ENCODE assay signal across 1 cellular context in the genomic region with DNA sequence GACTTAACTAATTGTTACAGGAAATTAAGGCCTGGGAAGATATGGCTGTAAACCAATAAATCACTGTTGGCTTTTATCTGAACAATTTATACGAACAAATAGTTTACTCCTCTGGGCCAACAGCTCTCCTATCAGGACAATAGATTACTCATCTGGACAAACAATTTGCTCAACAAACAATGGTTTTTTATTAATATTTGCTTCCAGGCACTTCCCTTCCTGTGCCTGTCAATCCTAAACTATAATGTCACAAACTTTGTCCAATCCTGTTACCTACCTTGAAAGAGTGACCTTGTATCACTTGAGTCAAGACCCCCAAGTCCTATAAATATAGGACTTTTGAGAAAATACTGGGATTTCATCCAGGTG.
TF ChIP-seq lines count a peak whose summit lies in the region.

No MANE protein-coding gene starts in this region.

TF ChIP-seq in HepG2, 621 proteins besides CTCF, POLR2A, EP300 and RAD21 (continued from another document):
- TF ChIP-seq, protein P1, sequence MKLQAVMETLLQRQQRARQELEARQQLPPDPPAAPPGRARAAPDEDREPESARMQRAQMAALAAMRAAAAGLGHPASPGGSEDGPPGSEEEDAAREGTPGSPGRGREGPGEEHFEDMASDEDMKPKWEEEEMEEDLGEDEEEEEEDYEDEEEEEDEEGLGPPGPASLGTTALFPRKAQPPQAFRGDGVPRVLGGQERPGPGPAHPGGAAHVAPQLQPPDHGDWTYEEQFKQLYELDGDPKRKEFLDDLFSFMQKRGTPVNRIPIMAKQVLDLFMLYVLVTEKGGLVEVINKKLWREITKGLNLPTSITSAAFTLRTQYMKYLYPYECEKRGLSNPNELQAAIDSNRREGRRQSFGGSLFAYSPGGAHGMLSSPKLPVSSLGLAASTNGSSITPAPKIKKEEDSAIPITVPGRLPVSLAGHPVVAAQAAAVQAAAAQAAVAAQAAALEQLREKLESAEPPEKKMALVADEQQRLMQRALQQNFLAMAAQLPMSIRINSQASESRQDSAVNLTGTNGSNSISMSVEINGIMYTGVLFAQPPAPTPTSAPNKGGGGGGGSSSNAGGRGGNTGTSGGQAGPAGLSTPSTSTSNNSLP (IDR thresholded peaks at IDR 0.05; ENCODE audit: low read depth, low read length): peak; percentile 47; the same call in 1 of the 2 replicates
- TF ChIP-seq, protein P2, sequence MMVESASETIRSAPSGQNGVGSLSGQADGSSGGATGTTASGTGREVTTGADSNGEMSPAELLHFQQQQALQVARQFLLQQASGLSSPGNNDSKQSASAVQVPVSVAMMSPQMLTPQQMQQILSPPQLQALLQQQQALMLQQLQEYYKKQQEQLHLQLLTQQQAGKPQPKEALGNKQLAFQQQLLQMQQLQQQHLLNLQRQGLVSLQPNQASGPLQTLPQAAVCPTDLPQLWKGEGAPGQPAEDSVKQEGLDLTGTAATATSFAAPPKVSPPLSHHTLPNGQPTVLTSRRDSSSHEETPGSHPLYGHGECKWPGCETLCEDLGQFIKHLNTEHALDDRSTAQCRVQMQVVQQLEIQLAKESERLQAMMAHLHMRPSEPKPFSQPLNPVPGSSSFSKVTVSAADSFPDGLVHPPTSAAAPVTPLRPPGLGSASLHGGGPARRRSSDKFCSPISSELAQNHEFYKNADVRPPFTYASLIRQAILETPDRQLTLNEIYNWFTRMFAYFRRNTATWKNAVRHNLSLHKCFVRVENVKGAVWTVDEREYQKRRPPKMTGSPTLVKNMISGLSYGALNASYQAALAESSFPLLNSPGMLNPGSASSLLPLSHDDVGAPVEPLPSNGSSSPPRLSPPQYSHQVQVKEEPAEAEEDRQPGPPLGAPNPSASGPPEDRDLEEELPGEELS (CRISPR knock-in tag; IDR thresholded peaks at IDR 0.05): peak; percentile 80
- TF ChIP-seq RXRB (CRISPR knock-in tag; IDR thresholded peaks at IDR 0.05; ENCODE audit: borderline replicate concordance) (peak; percentile 43), YEATS4 (CRISPR knock-in tag; IDR thresholded peaks at IDR 0.05; ENCODE audit: borderline replicate concordance) (no peak), ETV5 (CRISPR knock-in tag; IDR thresholded peaks at IDR 0.05; ENCODE audit: borderline replicate concordance) (peak; percentile 55; the same call in 1 of the 2 replicates), NFIC (IDR thresholded peaks at IDR 0.05; ENCODE audit: low read length) (0 out of 2 replicates have a peak, but pooled peaks have one; percentile 21), SOX13 (IDR thresholded peaks at IDR 0.05) (peak; percentile 61), SOX13 (CRISPR knock-in tag; conservative IDR thresholded peaks at IDR 0.05 in 1 of 2, IDR thresholded peaks at IDR 0.05 in 1 of 2) (peak in 1 of 2 experiments; percentile 97; a peak in 2 of 4 replicates), FOXP1 (IDR thresholded peaks at IDR 0.05) (no peak), FOXP1 (CRISPR knock-in tag; IDR thresholded peaks at IDR 0.05) (peak; percentile 70; the same call in 1 of the 2 replicates), FOSL1 (CRISPR knock-in tag; IDR thresholded peaks at IDR 0.05; ENCODE audit: borderline replicate concordance) (peak; percentile 71; the same call in 1 of the 2 replicates)
- TF ChIP-seq, protein P3, sequence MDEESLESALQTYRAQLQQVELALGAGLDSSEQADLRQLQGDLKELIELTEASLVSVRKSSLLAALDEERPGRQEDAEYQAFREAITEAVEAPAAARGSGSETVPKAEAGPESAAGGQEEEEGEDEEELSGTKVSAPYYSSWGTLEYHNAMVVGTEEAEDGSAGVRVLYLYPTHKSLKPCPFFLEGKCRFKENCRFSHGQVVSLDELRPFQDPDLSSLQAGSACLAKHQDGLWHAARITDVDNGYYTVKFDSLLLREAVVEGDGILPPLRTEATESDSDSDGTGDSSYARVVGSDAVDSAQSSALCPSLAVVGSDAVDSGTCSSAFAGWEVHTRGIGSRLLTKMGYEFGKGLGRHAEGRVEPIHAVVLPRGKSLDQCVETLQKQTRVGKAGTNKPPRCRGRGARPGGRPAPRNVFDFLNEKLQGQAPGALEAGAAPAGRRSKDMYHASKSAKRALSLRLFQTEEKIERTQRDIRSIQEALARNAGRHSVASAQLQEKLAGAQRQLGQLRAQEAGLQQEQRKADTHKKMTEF (CRISPR knock-in tag; IDR thresholded peaks at IDR 0.05): peak; percentile 53; the same call in 1 of the 2 replicates
- TF ChIP-seq, protein P4, sequence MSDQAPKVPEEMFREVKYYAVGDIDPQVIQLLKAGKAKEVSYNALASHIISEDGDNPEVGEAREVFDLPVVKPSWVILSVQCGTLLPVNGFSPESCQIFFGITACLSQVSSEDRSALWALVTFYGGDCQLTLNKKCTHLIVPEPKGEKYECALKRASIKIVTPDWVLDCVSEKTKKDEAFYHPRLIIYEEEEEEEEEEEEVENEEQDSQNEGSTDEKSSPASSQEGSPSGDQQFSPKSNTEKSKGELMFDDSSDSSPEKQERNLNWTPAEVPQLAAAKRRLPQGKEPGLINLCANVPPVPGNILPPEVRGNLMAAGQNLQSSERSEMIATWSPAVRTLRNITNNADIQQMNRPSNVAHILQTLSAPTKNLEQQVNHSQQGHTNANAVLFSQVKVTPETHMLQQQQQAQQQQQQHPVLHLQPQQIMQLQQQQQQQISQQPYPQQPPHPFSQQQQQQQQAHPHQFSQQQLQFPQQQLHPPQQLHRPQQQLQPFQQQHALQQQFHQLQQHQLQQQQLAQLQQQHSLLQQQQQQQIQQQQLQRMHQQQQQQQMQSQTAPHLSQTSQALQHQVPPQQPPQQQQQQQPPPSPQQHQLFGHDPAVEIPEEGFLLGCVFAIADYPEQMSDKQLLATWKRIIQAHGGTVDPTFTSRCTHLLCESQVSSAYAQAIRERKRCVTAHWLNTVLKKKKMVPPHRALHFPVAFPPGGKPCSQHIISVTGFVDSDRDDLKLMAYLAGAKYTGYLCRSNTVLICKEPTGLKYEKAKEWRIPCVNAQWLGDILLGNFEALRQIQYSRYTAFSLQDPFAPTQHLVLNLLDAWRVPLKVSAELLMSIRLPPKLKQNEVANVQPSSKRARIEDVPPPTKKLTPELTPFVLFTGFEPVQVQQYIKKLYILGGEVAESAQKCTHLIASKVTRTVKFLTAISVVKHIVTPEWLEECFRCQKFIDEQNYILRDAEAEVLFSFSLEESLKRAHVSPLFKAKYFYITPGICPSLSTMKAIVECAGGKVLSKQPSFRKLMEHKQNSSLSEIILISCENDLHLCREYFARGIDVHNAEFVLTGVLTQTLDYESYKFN (CRISPR knock-in tag; conservative IDR thresholded peaks at IDR 0.05): peak; percentile 40
- TF ChIP-seq, protein P5, sequence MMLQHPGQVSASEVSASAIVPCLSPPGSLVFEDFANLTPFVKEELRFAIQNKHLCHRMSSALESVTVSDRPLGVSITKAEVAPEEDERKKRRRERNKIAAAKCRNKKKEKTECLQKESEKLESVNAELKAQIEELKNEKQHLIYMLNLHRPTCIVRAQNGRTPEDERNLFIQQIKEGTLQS (CRISPR knock-in tag; IDR thresholded peaks at IDR 0.05): peak; percentile 24; the same call in 1 of the 2 replicates
